12 cellular contexts compared by ENCODE assay signal in genomic region chr9:80410106-80410505, GRCh38.
DNase-seq lines count a peak whose midpoint lies in the region; ATAC-seq and TF ChIP-seq lines count a peak whose summit lies in the region.
"Had no signal": no experiment of that assay in that cellular context is flagged by ENCODE, and none has a peak within 500 bp of the region (broad histone marks: within the 10 kb centered on the region; RNA-seq: fewer than 3 reads in every experiment).

No MANE protein-coding gene starts in this region.

- H3K36me3 Mint-ChIP-seq in neural crest cell (ENCODE audit: low read depth), result peaks cover 11% of the 10 kb centered on the region

- ATAC-seq in HG02852 (IDR thresholded peaks at IDR 0.05; ENCODE audit: unreplicated experiment) (no peak), HG03045 (IDR thresholded peaks at IDR 0.05; ENCODE audit: unreplicated experiment) (no peak)

- no peaks in the 10 kb centered on the region for H3K36me3 ChIP-seq in adipocyte (ENCODE audit: control insufficient read depth, insufficient read depth, low read length, severe bottlenecking)
- H3K36me3 ChIP-seq: ascending aorta, vagina had no signal

- no peak overlapping the region for H3K9ac ChIP-seq in adipocyte (ENCODE audit: low read length)

- H3K4me3 ChIP-seq in adipocyte (ENCODE audit: low read length) (no peak overlapping the region), fibroblast of villous mesenchyme (ENCODE audit: low read depth, low read length) (no peak overlapping the region)
- H3K4me3 ChIP-seq: ascending aorta, vagina had no signal

- H3K4me3 Mint-ChIP-seq in neural crest cell, result no peak overlapping the region

- peak; percentile 4 for DNase-seq in EL
- peak; percentile 19 for DNase-seq in adipocyte (ENCODE audit: low read depth)
- peak; percentile 47 for DNase-seq in fibroblast of villous mesenchyme (ENCODE audit: low read depth)
- DNase-seq in neural crest cell (ENCODE audit: low read depth, low spot score), result peak; percentile 3
- no peak for DNase-seq in GM19240 (ENCODE audit: insufficient read length, low spot score)
- no peak for DNase-seq in CD1c-positive myeloid dendritic cell (ENCODE audit: extremely low spot score)
- DNase-seq: erythroblast, NCI-H187 had no signal

- H3K4me1 ChIP-seq in adipocyte (ENCODE audit: control insufficient read depth, insufficient read depth, low read length), result no peaks in the 10 kb centered on the region
- H3K4me1 ChIP-seq: ascending aorta, vagina had no signal

- H3K27ac Mint-ChIP-seq in neural crest cell (ENCODE audit: unreplicated experiment), result no peak overlapping the region

- peaks cover 9% of the 10 kb centered on the region for H3K9me3 Mint-ChIP-seq in neural crest cell

- no peaks in the 10 kb centered on the region for H3K27me3 ChIP-seq in adipocyte (replicated peaks; ENCODE audit: control insufficient read depth, insufficient read depth, low read length)
- H3K27me3 ChIP-seq: ascending aorta, vagina had no signal

- H3K4me1 Mint-ChIP-seq in neural crest cell, result peaks cover 17% of the 10 kb centered on the region

- H3K27me3 Mint-ChIP-seq in neural crest cell (ENCODE audit: low read depth), result no peaks in the 10 kb centered on the region

- H3K9me3 ChIP-seq in adipocyte (ENCODE audit: control insufficient read depth, low read length), result peaks cover 4% of the 10 kb centered on the region
- H3K9me3 ChIP-seq: ascending aorta, vagina had no signal

- TF ChIP-seq CTCF in fibroblast of villous mesenchyme (IDR thresholded peaks at IDR 0.05; ENCODE audit: insufficient read depth, low read depth, low read length) (no peak), neural crest cell (conservative IDR thresholded peaks at IDR 0.05) (no peak)

Comparison
In these comparisons a context has a peak if more than half of its experiments do, and no peak if none do; other contexts are left out.
1. DNase-seq: peak in EL (single experiment), adipocyte (single experiment), fibroblast of villous mesenchyme (single experiment) and neural crest cell (single experiment); none in GM19240 (single experiment) and CD1c-positive myeloid dendritic cell (single experiment).